15 cellular contexts compared by ENCODE assay signal in genomic region chr11:14309425-14310192, GRCh38. TPM values are rescaled to one million over a fixed set of nuclear protein-coding genes. Genes with fewer than 3 reads are reported as not detected.
DNase-seq lines count a peak whose midpoint lies in the region; ATAC-seq and TF ChIP-seq lines count a peak whose summit lies in the region.
"Had no signal": no experiment of that assay in that cellular context is flagged by ENCODE, and none has a peak within 500 bp of the region (broad histone marks: within the 10 kb centered on the region; RNA-seq: fewer than 3 reads in every experiment).

No MANE protein-coding gene starts in this region.

- H3F3A ChIP-seq in MM.1S (ENCODE audit: insufficient read depth, low read length) = 0 out of 2 replicates have a peak, but pooled peaks cover 5% of the 10 kb centered on the region

- peak; percentile 21 for ATAC-seq in GM18861 (IDR thresholded peaks at IDR 0.05; ENCODE audit: unreplicated experiment)
- ATAC-seq in activated T-cell treated with anti-CD3 and anti-CD28 coated beads, Interleukin-2, amount 50 U/mL, for 4 hours = no peak
- ATAC-seq: gastroesophageal sphincter had no signal

- H3K36me3 ChIP-seq in MM.1S (replicated peaks; ENCODE audit: insufficient read depth, low read length) = no peaks in the 10 kb centered on the region
- H3K36me3 ChIP-seq: gastroesophageal sphincter had no signal

- CTCF ChIA-PET in AG04450 (lab: Charles Lee) = interaction anchor here (1.0 to 5.8 kb wide), 7 partner anchors 9 to 145 kb away, joined by 3 to 27 read pairs (median 9); no protein-coding TSS in a partner anchor

- H3K27ac ChIP-seq in AG04450 (ENCODE audit: low read depth, low read length) (peak overlapping the region; percentile 33), MM.1S (ENCODE audit: low read length) (no peak overlapping the region)
- H3K27ac ChIP-seq: gastroesophageal sphincter had no signal

- no peak for DNase-seq in AG04450 (ENCODE audit: low read depth, low spot score)
- DNase-seq in MM.1S = no peak
- DNase-seq in fibroblast of gingiva (ENCODE audit: low read depth) = peak; percentile 10
- no peak for DNase-seq in HT-29 (ENCODE audit: low spot score)
- no peak for DNase-seq in mesenteric fat pad (ENCODE audit: low spot score)
- no peak for DNase-seq in D341Med (ENCODE audit: low spot score)
- DNase-seq in activated T-cell treated with anti-CD3 and anti-CD28 coated beads, Interleukin-2, amount 50 U/mL, for 4 hours = no peak
- DNase-seq: amygdala, Calu3, KBM-7, NCI-H1436 treated with DMSO at 0.1 percent for 48 hours, T-cell had no signal

- H3K27me3 ChIP-seq in AG04450 (ENCODE audit: control insufficient read depth, insufficient read depth, low read length) (no peaks in the 10 kb centered on the region), MM.1S (replicated peaks; ENCODE audit: insufficient read depth, low read length) (no peaks in the 10 kb centered on the region)
- H3K27me3 ChIP-seq: gastroesophageal sphincter had no signal

- no peak overlapping the region for H3K9ac ChIP-seq in MM.1S (ENCODE audit: low read length)

- H3K4me3 ChIP-seq in AG04450 (ENCODE audit: low read depth, low read length) (no peak overlapping the region), MM.1S (ENCODE audit: low read length) (no peak overlapping the region)
- H3K4me3 ChIP-seq: gastroesophageal sphincter had no signal

- no peak overlapping the region for H3K4me3 Mint-ChIP-seq in activated T-cell treated with anti-CD3 and anti-CD28 coated beads, Interleukin-2, amount 50 U/mL, for 4 hours
- H3K4me3 Mint-ChIP-seq: T-cell had no signal

- H4K20me1 ChIP-seq in MM.1S (ENCODE audit: insufficient read depth, low read length) = no peaks in the 10 kb centered on the region

- peaks cover 35% of the 10 kb centered on the region for H3K4me1 Mint-ChIP-seq in activated T-cell treated with anti-CD3 and anti-CD28 coated beads, Interleukin-2, amount 50 U/mL, for 4 hours (ENCODE audit: low read depth)

- peaks cover 18% of the 10 kb centered on the region for H3K4me1 ChIP-seq in MM.1S (ENCODE audit: low read length)

- H3K4me2 ChIP-seq in MM.1S (ENCODE audit: low read depth, low read length) = peak overlapping the region; percentile 5; the same call in 1 of the 2 replicates

- no peak overlapping the region for H2AFZ ChIP-seq in MM.1S (ENCODE audit: low read length)

- H3K27me3 Mint-ChIP-seq in activated T-cell treated with anti-CD3 and anti-CD28 coated beads, Interleukin-2, amount 50 U/mL, for 4 hours (ENCODE audit: low read depth) = no peaks in the 10 kb centered on the region
- H3K27me3 Mint-ChIP-seq: T-cell had no signal

- no peaks in the 10 kb centered on the region for H3K9me3 Mint-ChIP-seq in activated T-cell treated with anti-CD3 and anti-CD28 coated beads, Interleukin-2, amount 50 U/mL, for 4 hours
- H3K9me3 Mint-ChIP-seq: activated T-helper 2 cell treated with anti-CD3 and anti-CD28 coated beads, Interferon-gamma antibody, Interleukin-2, Interleukin-4, amounts not matched to agents 10 μg/mL and 5 μg/mL and 100 μg/mL, durations not matched to agents 14 hours and 24 hours and 36 hours; T-cell had no signal

- H3K36me3 Mint-ChIP-seq in activated T-cell treated with anti-CD3 and anti-CD28 coated beads, Interleukin-2, amount 50 U/mL, for 4 hours (ENCODE audit: insufficient read depth) = no peaks in the 10 kb centered on the region
- H3K36me3 Mint-ChIP-seq: T-cell had no signal

- H3K9me3 ChIP-seq in AG04450 (ENCODE audit: control insufficient read depth, insufficient read depth, low read length) (no peaks in the 10 kb centered on the region), MM.1S (replicated peaks; ENCODE audit: insufficient read depth, low read length) (no peaks in the 10 kb centered on the region)
- H3K9me3 ChIP-seq: gastroesophageal sphincter had no signal

- no peaks in the 10 kb centered on the region for H3K79me2 ChIP-seq in MM.1S (ENCODE audit: low read length)

- POLR2A ChIA-PET in AG04450 (lab: Yijun Ruan, JAX) = no interaction called here

- H3K9me2 ChIP-seq in MM.1S (replicated peaks; ENCODE audit: insufficient read depth, low read length) = no peaks in the 10 kb centered on the region

- TF ChIP-seq CTCF in AG04450 (IDR thresholded peaks at IDR 0.05; ENCODE audit: low read depth, low read length) (no peak), MM.1S (IDR thresholded peaks at IDR 0.05; ENCODE audit: low read length) (no peak)

RNA-seq across cellular contexts. Expression of gene RRAS2, which starts 49.4 kb away (rescaled TPM):
- 74.5 and 95.8 TPM in 2 replicates for polyA plus RNA-seq in AG04450 (2011; rRNA removed)
- 21.8 and 45.0 TPM in 2 replicates for polyA minus RNA-seq in AG04450 (2011; rRNA and poly(A)+ RNA removed)
- 74.8 and 78.3 TPM in 2 replicates for total RNA-seq in HT-29 (2014; rRNA removed; shearing (Covaris generic))
- 72.7 TPM for total RNA-seq in mesenteric fat pad
- 10 to 100 TPM; 49.2 to 56.9 (median 53.8) TPM for total RNA-seq in activated T-cell treated with anti-CD3 and anti-CD28 coated beads, Interleukin-2, amount 50 U/mL, for 4 hours
